In genomic region chr5:74870299-74871067, GRCh38 we compare ENCODE assay signal across 1 cellular context.
TF ChIP-seq lines count a peak whose summit lies in the region.

No MANE protein-coding gene starts in this region.

TF ChIP-seq in HCT116, 20 proteins besides CTCF, POLR2A, EP300 and RAD21:
- TF ChIP-seq CBX3 (IDR thresholded peaks at IDR 0.05; ENCODE audit: low read depth) (no peak), YY1 (IDR thresholded peaks at IDR 0.05; ENCODE audit: extremely low read depth, insufficient replicate concordance, low read depth, low read length) (no peak)
